Comparison of ENCODE assay signal across 24 cellular contexts in the genomic region with DNA sequence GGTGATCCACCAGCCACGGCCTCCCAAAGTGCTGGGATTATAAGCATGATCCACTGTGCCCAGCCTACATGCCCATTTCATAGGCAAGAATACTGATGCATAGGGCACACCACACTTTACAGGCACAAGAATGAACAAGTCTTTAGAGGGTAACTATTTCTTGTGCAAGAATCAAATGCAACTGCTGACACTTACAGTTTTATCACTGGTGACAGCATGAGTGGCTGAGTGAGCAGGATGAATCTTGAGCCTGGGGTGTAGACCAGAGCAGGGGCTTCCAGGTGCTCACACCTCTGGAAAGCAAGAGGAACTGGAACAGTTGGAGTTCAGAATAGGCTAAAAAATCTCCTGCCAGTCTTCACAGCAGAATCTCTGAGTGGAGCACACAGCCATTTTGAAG.
DNase-seq lines count a peak whose midpoint lies in the region; ATAC-seq and TF ChIP-seq lines count a peak whose summit lies in the region.
"Had no signal": no experiment of that assay in that cellular context is flagged by ENCODE, and none has a peak within 500 bp of the region (broad histone marks: within the 10 kb centered on the region; RNA-seq: fewer than 3 reads in every experiment).

No MANE protein-coding gene starts in this region.

- dilution Hi-C loops in mammary epithelial cell (cut with HindIII; ENCODE audit: low sequenced_read_pairs), result loop anchor here (5.0 kb wide), 1 partner anchor 43 kb away; no protein-coding TSS in a partner anchor

- TF ChIP-seq POLR2A in breast epithelium (IDR thresholded peaks at IDR 0.05), result no peak

- H3K4me3 ChIP-seq in mammary epithelial cell (replicated peaks in 1 of 3; ENCODE audit: insufficient read depth in 1 of 3, low read depth in 2 of 3, low read length in 3 of 3) (no peak overlapping the region), breast epithelium (no peak overlapping the region), brain microvascular endothelial cell (ENCODE audit: low read depth, low read length) (no peak overlapping the region), mesodermal cell (ENCODE audit: extremely low read depth, insufficient read depth, low read length, poor library complexity, severe bottlenecking) (no peak overlapping the region)
- H3K4me3 ChIP-seq: left lung, spleen had no signal

- H3K9ac ChIP-seq in mammary epithelial cell (ENCODE audit: insufficient read depth, low read length), result no peak overlapping the region

- in situ Hi-C loops in mammary epithelial cell (cut with MboI; ENCODE audit: low sequenced_read_pairs in 2 of 2) (no loop called here), brain microvascular endothelial cell (cut with HindIII; ENCODE audit: low pct_ligation_motif_present, low sequenced_read_pairs) (no loop called here)

- no peaks in the 10 kb centered on the region for H3K36me3 ChIP-seq in mammary epithelial cell (ENCODE audit: insufficient read depth, low read length)
- no peaks in the 10 kb centered on the region for H3K36me3 ChIP-seq in breast epithelium
- no peaks in the 10 kb centered on the region for H3K36me3 ChIP-seq in brain microvascular endothelial cell (replicated peaks)
- H3K36me3 ChIP-seq in mesodermal cell (ENCODE audit: control insufficient read depth, insufficient read depth, low read length), result no peaks in the 10 kb centered on the region
- H3K36me3 ChIP-seq: BE2C, left lung, spleen had no signal

- H2AFZ ChIP-seq in mammary epithelial cell (ENCODE audit: low read depth, low read length), result no peak overlapping the region

- H3K27ac ChIP-seq in mammary epithelial cell (ENCODE audit: insufficient read depth, low read depth, low read length) (peak overlapping the region; percentile 69), breast epithelium (no peak overlapping the region), brain microvascular endothelial cell (peak overlapping the region; percentile 96), mesodermal cell (ENCODE audit: low read depth, low read length, severe bottlenecking) (peak overlapping the region; percentile 36)
- H3K27ac ChIP-seq: left lung, spleen had no signal

- peak overlapping the region; percentile 3 for H3K4me2 ChIP-seq in mammary epithelial cell (ENCODE audit: insufficient read depth, low read depth, low read length)

- no peak for TF ChIP-seq CTCF in mammary epithelial cell (conservative IDR thresholded peaks at IDR 0.05 in 1 of 2, IDR thresholded peaks at IDR 0.05 in 1 of 2; ENCODE audit: extremely low read depth in 1 of 2, insufficient read depth in 1 of 2, low read depth in 1 of 2, low read length in 2 of 2)
- TF ChIP-seq CTCF in breast epithelium (IDR thresholded peaks at IDR 0.05), result no peak
- no peak for TF ChIP-seq CTCF in brain microvascular endothelial cell (IDR thresholded peaks at IDR 0.05; ENCODE audit: low read depth, low read length, missing control alignments)

- no TSS peak for BruUV-seq in mammary epithelial cell (replicated peaks; lab: Mats Ljungman, UMichigan)

- WGBS in mammary epithelial cell (ENCODE audit: low coverage, missing lambda C conversion rate), result 89% methylated on average over 1 of the region's 1 CpG
- WGBS in mesodermal cell (ENCODE audit: insufficient coverage in 2 of 2), 2 experiments, result 83% methylated on average over 1 of the region's 1 CpG; no CpG with 5 or more reads in 1 of the 2 experiments

- no peak for ATAC-seq in HG02938 (IDR thresholded peaks at IDR 0.05; ENCODE audit: unreplicated experiment)
- ATAC-seq: HepG2, natural killer cell, WTC11 had no signal

- H3K9me3 ChIP-seq in mammary epithelial cell (replicated peaks; ENCODE audit: insufficient read depth, low read length), result no peaks in the 10 kb centered on the region
- no peaks in the 10 kb centered on the region for H3K9me3 ChIP-seq in breast epithelium
- H3K9me3 ChIP-seq in mesodermal cell (ENCODE audit: control insufficient read depth, low read length), result no peaks in the 10 kb centered on the region
- H3K9me3 ChIP-seq: BE2C, left lung, spleen had no signal

- no peaks in the 10 kb centered on the region for H3K27me3 ChIP-seq in mammary epithelial cell (ENCODE audit: insufficient read depth, low read length)
- H3K27me3 ChIP-seq in breast epithelium, result no peaks in the 10 kb centered on the region
- no peaks in the 10 kb centered on the region for H3K27me3 ChIP-seq in brain microvascular endothelial cell (replicated peaks)
- H3K27me3 ChIP-seq: BE2C, left lung, spleen had no signal

- DNase-seq in mammary epithelial cell, result peak; percentile 46
- DNase-seq in breast epithelium (ENCODE audit: low spot score in 2 of 2), result no peak
- no peak for DNase-seq in brain microvascular endothelial cell
- no peak for DNase-seq in NCI-H2227 (lab: John Stamatoyannopoulos, UW; ENCODE audit: unreplicated experiment)
- no peak for DNase-seq in stimulated activated CD4-positive, alpha-beta T cell treated with anti-CD3 and anti-CD28 coated beads, Interleukin-4, amount 100 ng/mL, for 24 hours
- no peak for DNase-seq in H4 (ENCODE audit: low spot score)
- DNase-seq: activated naive CD4-positive, alpha-beta T cell treated with anti-CD3 and anti-CD28 coated beads, Interleukin-2, amount 50 U/mL, for 16 hours; GF-D8; midbrain; natural killer cell; NCI-H1048; NCI-H1694 treated with DMSO at 0.1 percent for 48 hours; NCI-H526 treated with DMSO at 0.1 percent for 48 hours; retina; RPMI8226; spleen; stimulated activated CD4-positive, alpha-beta T cell treated with anti-CD3 and anti-CD28 coated beads, Interleukin-4, amount 100 ng/mL, for 1 hour; stimulated activated naive B cell treated with anti-CD40 and anti-IgM and Interleukin-4, amounts not matched to agents 10 μg/mL and 1 μg/mL and 100 μg/mL, for 72 hours had no signal

- H4K20me1 ChIP-seq in mammary epithelial cell (ENCODE audit: insufficient read depth, low read length), result no peaks in the 10 kb centered on the region

- intact Hi-C loops in mammary epithelial cell (cut with micrococcal nuclease) (loop anchor here (2.0 to 10.0 kb wide), 3 partner anchors 43 to 185 kb away; no protein-coding TSS in a partner anchor), breast epithelium (cut with DNase I; ENCODE audit: low total_unique reads) (no loop called here)

- H3K4me1 ChIP-seq in mammary epithelial cell (ENCODE audit: insufficient read depth, low read length), result peaks cover 34% of the 10 kb centered on the region
- no peaks in the 10 kb centered on the region for H3K4me1 ChIP-seq in breast epithelium
- H3K4me1 ChIP-seq in mesodermal cell (ENCODE audit: control insufficient read depth, insufficient read depth, low read length, poor library complexity, severe bottlenecking), result peaks cover 28% of the 10 kb centered on the region
- H3K4me1 ChIP-seq: left lung, spleen had no signal

- CTCF ChIA-PET in mammary epithelial cell (lab: Charles Lee; ENCODE audit: low non-redundant PET), result interaction anchor here (0.7 kb wide), 1 partner anchor 176 kb away, joined by 3 read pairs; no protein-coding TSS in a partner anchor

- no peaks in the 10 kb centered on the region for H3K79me2 ChIP-seq in mammary epithelial cell (ENCODE audit: insufficient read depth, low read length)

Comparison
In these comparisons a context has a peak if more than half of its experiments do, and no peak if none do; other contexts are left out.
1. H3K27ac ChIP-seq: peak in mammary epithelial cell (single experiment), brain microvascular endothelial cell (single experiment) and mesodermal cell (single experiment); none in breast epithelium (0 of 2).